Comparison of ENCODE assay signal across 14 cellular contexts in genomic region chr9:34546102-34546833, GRCh38. TPM values are rescaled to one million over a fixed set of nuclear protein-coding genes. Genes with fewer than 3 reads are reported as not detected.
A peak's percentile ranks its signal among the peaks of the same experiment; 100 is the strongest.
DNase-seq lines count a peak whose midpoint lies in the region; ATAC-seq, FAIRE-seq and TF ChIP-seq lines count a peak whose summit lies in the region.
"Had no signal": no experiment of that assay in that cellular context is flagged by ENCODE, and none has a peak within 500 bp of the region (broad histone marks: within the 10 kb centered on the region; RNA-seq: fewer than 3 reads in every experiment).

No MANE protein-coding gene starts in this region.

- H3K4me1 ChIP-seq in A549 = peaks cover 9% of the 10 kb centered on the region; the same call in 1 of the 3 replicates
- no peaks in the 10 kb centered on the region for H3K4me1 ChIP-seq in testis
- H3K4me1 ChIP-seq: Peyer's patch had no signal

- H3K27me3 ChIP-seq in testis = no peaks in the 10 kb centered on the region
- H3K27me3 ChIP-seq: Peyer's patch had no signal

- ATAC-seq in A549 (no peak), left lobe of liver (no peak)

- intact Hi-C loops in testis (cut with DNase I; ENCODE audit: low total_unique reads) = no loop called here

- WGBS in A549 (ENCODE audit: missing lambda C conversion rate) = 79% methylated on average over 6 of the region's 7 CpGs
- WGBS in testis, 2 donors = 88 to 89% methylated on average over 7 of the region's 7 CpGs

- H3K9me3 ChIP-seq in A549 (no peaks in the 10 kb centered on the region), testis (no peaks in the 10 kb centered on the region)
- H3K9me3 ChIP-seq: Peyer's patch had no signal

- no peaks in the 10 kb centered on the region for H3K36me3 ChIP-seq in testis (ENCODE audit: low read depth, missing control alignments)
- H3K36me3 ChIP-seq: Peyer's patch had no signal

- no peak for FAIRE-seq in A549 (lab: Jason Lieb, UNC)
- FAIRE-seq: D721Med had no signal

- H3K27ac ChIP-seq in A549 (no peak overlapping the region), VCaP (peak overlapping the region; percentile 43; the same call in 1 of the 2 replicates), testis (no peak overlapping the region)
- H3K27ac ChIP-seq: KMS-11, Peyer's patch had no signal

- H3K4me3 ChIP-seq in A549 = no peak overlapping the region
- no peak overlapping the region for H3K4me3 ChIP-seq in testis
- H3K4me3 ChIP-seq: Peyer's patch had no signal

- TF ChIP-seq POLR2A in A549 (IDR thresholded peaks at IDR 0.05; ENCODE audit: low read length) (no peak), testis (IDR thresholded peaks at IDR 0.05) (no peak)

- no peak for TF ChIP-seq CTCF in A549 (IDR thresholded peaks at IDR 0.05)
- no peak for TF ChIP-seq CTCF in VCaP (conservative IDR thresholded peaks at IDR 0.05)
- TF ChIP-seq CTCF in testis (IDR thresholded peaks at IDR 0.05) = no peak

- no peak for TF ChIP-seq EP300 in A549 (IDR thresholded peaks at IDR 0.05)

- POLR2A ChIA-PET in A549 (lab: Yijun Ruan, JAX) = no interaction called here

- TF ChIP-seq RAD21 in A549 (conservative IDR thresholded peaks at IDR 0.05 in 1 of 2, IDR thresholded peaks at IDR 0.05 in 1 of 2) = no peak

- DNase-seq in A549 (ENCODE audit: low read depth in 1 of 2, low spot score in 1 of 2) (no peak), left lobe of liver (ENCODE audit: low spot score) (peak; percentile 34), testis (peak; percentile 13), ecto neural progenitor cell (ENCODE audit: low spot score) (no peak), NCI-H82 (lab: John Stamatoyannopoulos, UW) (no peak), NCI-H1092 (lab: John Stamatoyannopoulos, UW) (no peak)
- DNase-seq: DMS79 treated with DMSO at 0.1 percent for 48 hours, GOT3, NCI-H1417 treated with DMSO at 0.1 percent for 48 hours had no signal

- CTCF ChIA-PET in A549 (lab: Yijun Ruan, JAX) = interaction anchor here (0.7 to 11.3 kb wide), 28 partner anchors 8 to 214 kb away, joined by 3 to 297 read pairs (median 8); partner anchors contain the start of gene CNTFR

- H3K4me2 ChIP-seq in A549 = no peak overlapping the region
- H3K4me2 ChIP-seq: KMS-11 had no signal

TF ChIP-seq in A549, 52 proteins besides CTCF, POLR2A, EP300 and RAD21:
- TF ChIP-seq MAX (IDR thresholded peaks at IDR 0.05) (no peak), USF2 (IDR thresholded peaks at IDR 0.05) (0 out of 2 replicates have a peak, but pooled peaks have one; percentile 15), PBX3 (IDR thresholded peaks at IDR 0.05) (no peak)

RNA-seq across cellular contexts. Expression of gene ENHO, which starts 23.5 kb away (rescaled TPM):
- polyA plus RNA-seq in A549 (2011; rRNA removed) (0.28 and 0.32 TPM in 2 replicates), A549 (2017; fragmentation: RNase III; extraction: RNeasy Plus Mini Kit Qiagen cat#74134 plus additional on column Dnase treatment) (1.3 to 1.9 TPM (median 1.7 TPM) in 3 replicates), testis (ENCODE audit: insufficient read depth, low read depth, low replicate concordance) (25.7 TPM)
- 1.4 TPM in 2 replicates for polyA plus RNA-seq in A549 (2012; cell fraction: cytosol; rRNA removed)
- 1.3 and 1.4 TPM in 2 replicates for polyA plus RNA-seq in A549 (2012; cell fraction: nucleus; rRNA removed)
- polyA minus RNA-seq in A549 (2011; rRNA and poly(A)+ RNA removed) = 0.39 TPM in 1 of 2 replicates, not detected in the other
- total RNA-seq in left lobe of liver (3.9 TPM), testis (10 to 100 TPM; 24.7 to 31.2 TPM)

RNA-seq across cellular contexts. Expression of gene CNTFR, which starts 43.3 kb away (rescaled TPM):
- polyA plus RNA-seq in A549 (2011; rRNA removed) = not detected in 2 replicates
- 0.04 and 0.11 TPM in 2 replicates for polyA plus RNA-seq in A549 (2012; cell fraction: cytosol; rRNA removed)
- 0.06 and 0.11 TPM in 2 replicates for polyA plus RNA-seq in A549 (2012; cell fraction: nucleus; rRNA removed)
- polyA plus RNA-seq in A549 (2017; fragmentation: RNase III; extraction: RNeasy Plus Mini Kit Qiagen cat#74134 plus additional on column Dnase treatment) = 0.04 to 0.09 TPM in 2 of 3 replicates, not detected in the other
- not detected in 2 replicates for polyA minus RNA-seq in A549 (2011; rRNA and poly(A)+ RNA removed)
- 13.0 TPM for total RNA-seq in left lobe of liver
- total RNA-seq in testis = 10 to 100 TPM; 16.0 TPM
- 11.8 TPM for polyA plus RNA-seq in testis (ENCODE audit: insufficient read depth, low read depth, low replicate concordance)
- total RNA-seq: HT-29 had no signal

Comparison
In these comparisons a context has a peak if more than half of its experiments do, and no peak if none do; other contexts are left out.
1. DNase-seq: peak in left lobe of liver (single experiment) and testis (single experiment); none in A549 (0 of 2), ecto neural progenitor cell (single experiment), NCI-H82 (single experiment) and NCI-H1092 (single experiment).